12 cellular contexts compared by ENCODE assay signal in genomic region chr2:85394256-85394655, GRCh38. TPM values are rescaled to one million over a fixed set of nuclear protein-coding genes. Genes with fewer than 3 reads are reported as not detected.
A peak's percentile ranks its signal among the peaks of the same experiment; 100 is the strongest.
DNase-seq lines count a peak whose midpoint lies in the region; ATAC-seq and TF ChIP-seq lines count a peak whose summit lies in the region.
"Had no signal": no experiment of that assay in that cellular context is flagged by ENCODE, and none has a peak within 500 bp of the region (broad histone marks: within the 10 kb centered on the region; RNA-seq: fewer than 3 reads in every experiment).

No MANE protein-coding gene starts in this region.

- no peak for TF ChIP-seq CTCF in neutrophil (IDR thresholded peaks at IDR 0.05)
- no peak for TF ChIP-seq CTCF in PC-9 (conservative IDR thresholded peaks at IDR 0.05)

- H2AFZ ChIP-seq in PC-9, result no peak overlapping the region

- H3K36me3 ChIP-seq in BLaER1 treated with 17β-estradiol and CSF1 and Interleukin-3, amounts not matched to agents 10 nM and 100 nM, result peaks cover 69 to 100% (median 87%) of the 10 kb centered on the region in 11 experiments
- H3K36me3 ChIP-seq in neutrophil (peaks cover 99% of the 10 kb centered on the region), PC-9 (ENCODE audit: low read depth) (0 out of 2 replicates have a peak, but pooled peaks cover 10% of the 10 kb centered on the region)

- H3K4me2 ChIP-seq in BLaER1 treated with 17β-estradiol and CSF1 and Interleukin-3, amounts not matched to agents 10 nM and 100 nM, result peak overlapping the region in 1 of 11 experiments; percentile 72; a peak in 1 of 22 replicates
- H3K4me2 ChIP-seq in PC-9, result no peak overlapping the region

- H3K79me2 ChIP-seq in PC-9 (ENCODE audit: low read depth), result no peaks in the 10 kb centered on the region

- no peaks in the 10 kb centered on the region for H3K27me3 ChIP-seq in BLaER1 treated with 17β-estradiol and CSF1 and Interleukin-3, amounts not matched to agents 10 nM and 100 nM
- H3K27me3 ChIP-seq in neutrophil, result no peaks in the 10 kb centered on the region
- H3K27me3 ChIP-seq in PC-9 (ENCODE audit: insufficient read depth, low read depth), result no peaks in the 10 kb centered on the region
- H3K27me3 ChIP-seq: SJSA1 had no signal

- H3F3A ChIP-seq in PC-9 (ENCODE audit: insufficient read depth, low read depth), result peaks cover 32% of the 10 kb centered on the region

- peaks cover 36 to 70% (median 49%) of the 10 kb centered on the region in 10 experiments for H3K4me1 ChIP-seq in BLaER1 treated with 17β-estradiol and CSF1 and Interleukin-3, amounts not matched to agents 10 nM and 100 nM
- H3K4me1 ChIP-seq in neutrophil (ENCODE audit: control insufficient read depth in 1 of 2, insufficient read depth in 1 of 2, low read depth in 1 of 2, low read length in 1 of 2) (no peaks in the 10 kb centered on the region), PC-9 (replicated peaks; ENCODE audit: insufficient read depth) (peaks cover 32% of the 10 kb centered on the region)

- H3K4me3 ChIP-seq in BLaER1 treated with 17β-estradiol and CSF1 and Interleukin-3, amounts not matched to agents 10 nM and 100 nM, result no peak overlapping the region
- H3K4me3 ChIP-seq in neutrophil (ENCODE audit: low read depth in 1 of 2, low read length in 1 of 2) (no peak overlapping the region), PC-9 (no peak overlapping the region)
- H3K4me3 ChIP-seq: SJSA1 had no signal

- no peak for ATAC-seq in Right ventricle myocardium inferior
- ATAC-seq: left colon had no signal

- no peaks in the 10 kb centered on the region for H3K9me3 ChIP-seq in BLaER1 treated with 17β-estradiol and CSF1 and Interleukin-3, amounts not matched to agents 10 nM and 100 nM (replicated peaks in 1 of 11)
- H3K9me3 ChIP-seq in neutrophil (no peaks in the 10 kb centered on the region), PC-9 (ENCODE audit: insufficient read depth, low read depth) (no peaks in the 10 kb centered on the region)
- H3K9me3 ChIP-seq: Caco-2, SJSA1 had no signal

- POLR2A ChIA-PET in PC-9 (lab: Charles Lee; ENCODE audit: unreplicated experiment), result no interaction called here

- CTCF ChIA-PET in PC-9 (lab: Charles Lee), result no interaction called here

- intact Hi-C loops in PC-9 (cut with micrococcal nuclease; ENCODE audit: unreplicated experiment) (no loop called here), Right ventricle myocardium inferior (cut with DNase I) (no loop called here)

- H3K9me2 ChIP-seq in PC-9 (ENCODE audit: insufficient read depth), result no peaks in the 10 kb centered on the region

- H3K27ac ChIP-seq in BLaER1 treated with 17β-estradiol and CSF1 and Interleukin-3, amounts not matched to agents 10 nM and 100 nM, result peak overlapping the region in 7 of 11 experiments; percentile 0 to 68 (median 60); a peak in 7 of 22 replicates
- H3K27ac ChIP-seq in neutrophil (peak overlapping the region; percentile 29), PC-9 (no peak overlapping the region)
- H3K27ac ChIP-seq: SJSA1 had no signal

- peak overlapping the region in 3 of 11 experiments; percentile 3 to 38 (median 11); a peak in 1 of 22 replicates for H3K9ac ChIP-seq in BLaER1 treated with 17β-estradiol and CSF1 and Interleukin-3, amounts not matched to agents 10 nM and 100 nM

- H4K20me1 ChIP-seq in BLaER1 treated with 17β-estradiol and CSF1 and Interleukin-3, amounts not matched to agents 10 nM and 100 nM, result peaks cover 0 to 79% (median 0%) of the 10 kb centered on the region in 11 experiments; a peak in 5 of 22 replicates
- H4K20me1 ChIP-seq in PC-9 (ENCODE audit: insufficient read depth), result no peaks in the 10 kb centered on the region

- no TSS peak for BruUV-seq in PC-9 (replicated peaks; lab: Mats Ljungman, UMichigan)

- peak; percentile 46 for DNase-seq in NCI-H1092 (lab: John Stamatoyannopoulos, UW)
- peak in 49 of 58 donors; percentile 10 to 85 (median 61) for DNase-seq in anterior cingulate cortex (lab: John Stamatoyannopoulos, UW)
- no peak for DNase-seq in iPS-NIHi7 (ENCODE audit: extremely low spot score)
- DNase-seq in ureter (ENCODE audit: low spot score), result no peak
- no peak for DNase-seq in PC-9
- DNase-seq in Right ventricle myocardium inferior (ENCODE audit: missing footprints), result no peak
- DNase-seq: amniotic stem cell, left colon had no signal

RNA-seq across cellular contexts. Expression of gene CAPG, which starts 15.9 kb away (rescaled TPM):
- total RNA-seq in ureter, result 298 TPM
- total RNA-seq in PC-9 (2021), result 417 and 428 TPM in 2 replicates
- total RNA-seq in Right ventricle myocardium inferior, result 5.2 TPM

RNA-seq across cellular contexts. Expression of gene SH2D6, which starts 24.3 kb away (rescaled TPM):
- total RNA-seq in ureter, result 0.75 TPM
- total RNA-seq in PC-9 (2021), result 2.3 TPM in 2 replicates
- total RNA-seq in Right ventricle myocardium inferior, result not detected
- total RNA-seq: SJSA1 had no signal

RNA-seq across cellular contexts. Expression of gene ELMOD3, which starts 39.7 kb away (rescaled TPM):
- total RNA-seq in ureter (23.3 TPM), PC-9 (2021) (16.4 and 18.1 TPM in 2 replicates), Right ventricle myocardium inferior (10.2 TPM)

RNA-seq across cellular contexts. Expression of gene RETSAT, which starts 39.9 kb away (rescaled TPM):
- total RNA-seq in ureter (39.6 TPM), PC-9 (2021) (52.1 and 57.8 TPM in 2 replicates), Right ventricle myocardium inferior (44.8 TPM)

Comparison
In these comparisons a context has a peak if more than half of its experiments do, and no peak if none do; other contexts are left out.
1. DNase-seq: peak in NCI-H1092 (single experiment) and anterior cingulate cortex (49 of 58); none in iPS-NIHi7 (single experiment), ureter (single experiment), PC-9 (0 of 2) and Right ventricle myocardium inferior (single experiment).
2. RNA of gene CAPG, which starts 15.9 kb away (total RNA-seq): 417 to 428 TPM in PC-9 and 298 TPM in ureter (single experiment); 5.2 TPM in Right ventricle myocardium inferior (single experiment); every median in the first group is over 10 times any median in the second.